17 cellular contexts compared by ENCODE assay signal in the genomic region with DNA sequence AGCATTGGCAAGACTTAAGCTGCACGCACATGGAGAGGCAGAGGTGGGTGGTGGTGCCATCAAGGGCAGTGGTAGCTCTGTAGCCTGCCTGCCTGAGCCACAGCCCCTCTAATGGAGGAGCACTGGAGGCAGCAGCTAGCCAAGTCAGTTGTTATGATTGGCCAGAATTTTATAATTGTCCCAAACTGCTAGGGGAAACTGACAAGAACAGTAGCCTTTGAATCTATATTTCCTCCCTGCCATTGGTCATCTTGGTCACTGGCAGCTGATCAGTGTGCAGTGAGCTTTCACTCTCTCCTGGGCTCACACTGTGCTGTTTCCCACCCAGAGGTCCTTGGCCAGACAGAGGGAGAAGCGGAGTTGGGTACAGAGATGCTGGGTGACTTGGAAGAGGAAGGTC. TPM values are rescaled to one million over a fixed set of nuclear protein-coding genes. Genes with fewer than 3 reads are reported as not detected.
DNase-seq lines count a peak whose midpoint lies in the region; ATAC-seq and TF ChIP-seq lines count a peak whose summit lies in the region.
"Had no signal": no experiment of that assay in that cellular context is flagged by ENCODE, and none has a peak within 500 bp of the region (broad histone marks: within the 10 kb centered on the region; RNA-seq: fewer than 3 reads in every experiment).

No MANE protein-coding gene starts in this region.

- DNase-seq in activated naive CD8-positive, alpha-beta T cell treated with anti-CD3 and anti-CD28 coated beads for 36 hours: no peak
- DNase-seq in osteoblast (ENCODE audit: insufficient read length, low spot score, missing footprints) (peak; percentile 6), HCEC 1CT (no peak)
- DNase-seq: Calu3; CD8-positive, alpha-beta T cell; DMS 273 treated with DMSO at 0.1 percent for 48 hours; DND-41; EL had no signal

- no peak for ATAC-seq in activated T-helper 17 cell treated with anti-CD3 and anti-CD28 coated beads, Interleukin-2, amount 50 U/mL, for 72 hours (replicated peaks)
- no peak for ATAC-seq in GM21528 (IDR thresholded peaks at IDR 0.05; ENCODE audit: low FRiP score, unreplicated experiment)
- ATAC-seq in GM19035 (IDR thresholded peaks at IDR 0.05; ENCODE audit: unreplicated experiment): no peak
- ATAC-seq: CD8-positive, alpha-beta T cell; GM12878; GM23338; HCT116 had no signal

- no peaks in the 10 kb centered on the region for H3K9me3 Mint-ChIP-seq in activated naive CD8-positive, alpha-beta T cell (ENCODE audit: low read depth)
- H3K9me3 Mint-ChIP-seq in activated naive CD8-positive, alpha-beta T cell treated with anti-CD3 and anti-CD28 coated beads for 36 hours: no peaks in the 10 kb centered on the region
- H3K9me3 Mint-ChIP-seq in activated T-helper 17 cell treated with anti-CD3 and anti-CD28 coated beads, Interleukin-2, amount 50 U/mL, for 72 hours: no peaks in the 10 kb centered on the region
- H3K9me3 Mint-ChIP-seq: CD8-positive, alpha-beta T cell; GM23338 had no signal

- no peaks in the 10 kb centered on the region for H3K9me3 ChIP-seq in osteoblast (ENCODE audit: low read depth, low read length)
- H3K9me3 ChIP-seq: BLaER1 treated with 17β-estradiol and CSF1 and Interleukin-3, amounts not matched to agents 10 nM and 100 nM had no signal

- peak overlapping the region; percentile 86 for H3K27ac Mint-ChIP-seq in activated naive CD8-positive, alpha-beta T cell
- no peak overlapping the region for H3K27ac Mint-ChIP-seq in activated naive CD8-positive, alpha-beta T cell treated with anti-CD3 and anti-CD28 coated beads for 36 hours
- peak overlapping the region; percentile 43 for H3K27ac Mint-ChIP-seq in activated T-helper 17 cell treated with anti-CD3 and anti-CD28 coated beads, Interleukin-2, amount 50 U/mL, for 72 hours
- H3K27ac Mint-ChIP-seq: B cell; CD8-positive, alpha-beta T cell; GM23338 had no signal

- H3K4me1 ChIP-seq in osteoblast (ENCODE audit: insufficient read depth, low read length): no peaks in the 10 kb centered on the region

- H4K20me1 ChIP-seq in osteoblast (ENCODE audit: insufficient read depth, low read length): peaks cover 6% of the 10 kb centered on the region

- no peak overlapping the region for H2AFZ ChIP-seq in osteoblast (ENCODE audit: low read length)
- H2AFZ ChIP-seq: GM23338 had no signal

- no peaks in the 10 kb centered on the region for H3K27me3 ChIP-seq in osteoblast (ENCODE audit: insufficient read depth, low read length)
- H3K27me3 ChIP-seq: BLaER1 treated with 17β-estradiol and CSF1 and Interleukin-3, amounts not matched to agents 10 nM and 100 nM had no signal

- peaks cover 18% of the 10 kb centered on the region for H3K79me2 ChIP-seq in osteoblast (ENCODE audit: insufficient read depth, low read length)

- H3K27ac ChIP-seq in osteoblast (ENCODE audit: low read depth, low read length): no peak overlapping the region
- H3K27ac ChIP-seq: BLaER1 treated with 17β-estradiol and CSF1 and Interleukin-3, amounts not matched to agents 10 nM and 100 nM had no signal

- H3K36me3 Mint-ChIP-seq in activated naive CD8-positive, alpha-beta T cell: no peaks in the 10 kb centered on the region
- H3K36me3 Mint-ChIP-seq in activated naive CD8-positive, alpha-beta T cell treated with anti-CD3 and anti-CD28 coated beads for 36 hours: peaks cover 6% of the 10 kb centered on the region
- H3K36me3 Mint-ChIP-seq in activated T-helper 17 cell treated with anti-CD3 and anti-CD28 coated beads, Interleukin-2, amount 50 U/mL, for 72 hours (ENCODE audit: low read depth): peaks cover 78% of the 10 kb centered on the region

- H3K4me2 ChIP-seq in osteoblast (ENCODE audit: insufficient read depth, low read length): no peak overlapping the region
- H3K4me2 ChIP-seq: BLaER1 treated with 17β-estradiol and CSF1 and Interleukin-3, amounts not matched to agents 10 nM and 100 nM; GM23338 had no signal

- no peaks in the 10 kb centered on the region for H3K27me3 Mint-ChIP-seq in activated naive CD8-positive, alpha-beta T cell
- H3K27me3 Mint-ChIP-seq in activated naive CD8-positive, alpha-beta T cell treated with anti-CD3 and anti-CD28 coated beads for 36 hours: no peaks in the 10 kb centered on the region
- H3K27me3 Mint-ChIP-seq in activated T-helper 17 cell treated with anti-CD3 and anti-CD28 coated beads, Interleukin-2, amount 50 U/mL, for 72 hours: no peaks in the 10 kb centered on the region
- H3K27me3 Mint-ChIP-seq: B cell had no signal

- H3K36me3 ChIP-seq in osteoblast (ENCODE audit: insufficient read depth, low read length): peaks cover 37% of the 10 kb centered on the region

- TF ChIP-seq CTCF in osteoblast (IDR thresholded peaks at IDR 0.05; ENCODE audit: extremely low read depth, low read depth, low read length): no peak

- no peak overlapping the region for H3K4me3 Mint-ChIP-seq in activated naive CD8-positive, alpha-beta T cell
- no peak overlapping the region for H3K4me3 Mint-ChIP-seq in activated naive CD8-positive, alpha-beta T cell treated with anti-CD3 and anti-CD28 coated beads for 36 hours
- H3K4me3 Mint-ChIP-seq in activated T-helper 17 cell treated with anti-CD3 and anti-CD28 coated beads, Interleukin-2, amount 50 U/mL, for 72 hours: no peak overlapping the region
- H3K4me3 Mint-ChIP-seq: B cell; CD8-positive, alpha-beta T cell; GM23338 had no signal

- H3K4me1 Mint-ChIP-seq in activated naive CD8-positive, alpha-beta T cell (ENCODE audit: low read depth): peaks cover 21% of the 10 kb centered on the region
- H3K4me1 Mint-ChIP-seq in activated naive CD8-positive, alpha-beta T cell treated with anti-CD3 and anti-CD28 coated beads for 36 hours: peaks cover 24% of the 10 kb centered on the region
- H3K4me1 Mint-ChIP-seq in activated T-helper 17 cell treated with anti-CD3 and anti-CD28 coated beads, Interleukin-2, amount 50 U/mL, for 72 hours: peaks cover 20% of the 10 kb centered on the region
- H3K4me1 Mint-ChIP-seq: GM23338 had no signal

- no peak overlapping the region for H3K4me3 ChIP-seq in osteoblast (ENCODE audit: insufficient read depth, low read length)
- H3K4me3 ChIP-seq: BLaER1 treated with 17β-estradiol and CSF1 and Interleukin-3, amounts not matched to agents 10 nM and 100 nM; GM12878; GM23338 had no signal

RNA-seq across cellular contexts. Expression of gene ZNF783, which starts 9.6 kb away (rescaled TPM):
- 10 to 100 TPM; 14.4 to 16.2 TPM for total RNA-seq in activated naive CD8-positive, alpha-beta T cell treated with anti-CD3 and anti-CD28 coated beads for 36 hours
- 10 to 100 TPM; 12.7 to 17.3 TPM for total RNA-seq in activated T-helper 17 cell treated with anti-CD3 and anti-CD28 coated beads, Interleukin-2, amount 50 U/mL, for 72 hours
- 13.3 and 13.4 TPM in 2 replicates for total RNA-seq in osteoblast

RNA-seq across cellular contexts. Expression of gene ZNF212, which starts 12.9 kb away (rescaled TPM):
- 10 to 100 TPM; 12.5 to 14.6 TPM for total RNA-seq in activated naive CD8-positive, alpha-beta T cell treated with anti-CD3 and anti-CD28 coated beads for 36 hours
- 10 to 100 TPM in 1 of 2 donors, 1 to 10 TPM in 1; 9.3 to 19.5 TPM for total RNA-seq in activated T-helper 17 cell treated with anti-CD3 and anti-CD28 coated beads, Interleukin-2, amount 50 U/mL, for 72 hours
- total RNA-seq in osteoblast: 8.5 and 9.0 TPM in 2 replicates

RNA-seq across cellular contexts. Expression of gene ZNF282, which starts 57.0 kb away (rescaled TPM):
- 10 to 100 TPM; 30.7 to 30.8 TPM for total RNA-seq in activated naive CD8-positive, alpha-beta T cell treated with anti-CD3 and anti-CD28 coated beads for 36 hours
- total RNA-seq in activated T-helper 17 cell treated with anti-CD3 and anti-CD28 coated beads, Interleukin-2, amount 50 U/mL, for 72 hours: 100 to 1,000 TPM; 103 to 105 TPM
- 28.6 and 30.6 TPM in 2 replicates for total RNA-seq in osteoblast
